8 cellular contexts compared by ENCODE assay signal in the genomic region with DNA sequence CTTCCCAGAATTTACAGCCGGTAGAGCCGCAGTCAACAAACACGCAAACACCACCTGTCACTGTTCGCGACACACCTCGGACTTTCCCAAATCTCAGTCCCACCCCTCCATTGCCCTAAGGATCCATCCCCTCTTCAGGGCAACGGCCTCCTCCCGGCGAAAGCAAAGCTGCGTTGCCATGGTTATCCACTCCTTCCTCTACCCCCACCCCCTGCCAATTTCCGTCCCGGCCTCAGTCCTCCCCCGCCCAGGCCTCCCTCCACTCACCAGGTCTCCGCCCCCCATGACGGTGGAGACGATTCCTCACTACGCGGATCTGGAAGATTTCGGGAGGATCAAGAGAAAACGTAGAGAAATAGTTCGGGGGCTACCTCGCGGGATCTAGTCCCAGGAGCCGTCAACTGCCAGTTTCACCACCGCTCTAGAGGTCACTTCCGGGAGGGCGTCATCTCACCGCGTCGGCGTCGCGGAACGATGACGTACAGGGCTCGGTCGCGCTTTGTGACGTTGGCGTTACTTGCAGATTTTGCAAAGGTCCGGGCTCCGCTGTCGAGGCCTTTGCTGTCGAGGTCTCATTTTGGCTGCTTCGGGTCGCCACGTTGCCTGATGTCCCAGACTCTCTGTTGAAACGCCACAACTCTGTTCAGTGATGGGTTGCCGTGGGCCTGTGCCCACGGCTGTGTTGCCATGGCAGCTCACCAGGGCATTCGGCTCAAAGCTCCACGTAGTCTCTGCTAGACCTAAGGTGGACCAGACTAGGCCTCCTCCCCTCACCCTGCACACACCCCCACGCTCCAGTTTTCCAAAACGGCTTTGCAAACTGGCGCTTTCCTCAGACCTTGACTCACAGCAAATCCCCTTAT. TPM values are rescaled to one million over a fixed set of nuclear protein-coding genes. Genes with fewer than 3 reads are reported as not detected.
DNase-seq lines count a peak whose midpoint lies in the region; ATAC-seq lines count a peak whose summit lies in the region.

Gene CWC25 (minus strand): TSS at position 423 of the 863 bp plus-strand sequence. CDS start 138 bp downstream, at position 285.

- peak within 1 kb of the TSS; percentile 99 for H3K27ac ChIP-seq in CD4-positive, CD25-positive, alpha-beta regulatory T cell (ENCODE audit: insufficient read depth, low read length, poor library complexity, severe bottlenecking)

- H3K27me3 ChIP-seq in CD4-positive, CD25-positive, alpha-beta regulatory T cell (ENCODE audit: control insufficient read depth, insufficient read depth, low read length) = no peaks in the 10 kb centered on the region

- peaks cover 16% of the 10 kb centered on the region for H3K36me3 ChIP-seq in CD4-positive, CD25-positive, alpha-beta regulatory T cell (ENCODE audit: control insufficient read depth, insufficient read depth, low read length)

- H3K9me3 Mint-ChIP-seq in CD4-positive, CD25-positive, alpha-beta regulatory T cell = peaks cover 0 to 3% (median 0%) of the 10 kb centered on the region in 7 donors

- CTCF ChIA-PET in activated CD8-positive, alpha-beta memory T cell treated with anti-CD3 and anti-CD28 coated beads for 36 hours (lab: Charles Lee) = interaction anchor here (1.3 kb wide), 1 partner anchor 29 kb away, joined by 4 read pairs; the partner anchor contains the start of gene RPL23

- peak within 1 kb of the TSS; percentile 93 for H3K4me3 ChIP-seq in CD4-positive, CD25-positive, alpha-beta regulatory T cell (ENCODE audit: low read depth, low read length)

- H3K36me3 Mint-ChIP-seq in CD4-positive, CD25-positive, alpha-beta regulatory T cell = peaks cover 17% of the 10 kb centered on the region

- DNase-seq in CD4-positive, CD25-positive, alpha-beta regulatory T cell = peak; percentile 90 to 99 (median 97)
- DNase-seq in HT1080 (ENCODE audit: low read depth) (peak; percentile 95), NOMO-1 (lab: John Stamatoyannopoulos, UW; ENCODE audit: unreplicated experiment in 2 of 2) (peak; percentile 86 to 94), medulla oblongata (ENCODE audit: extremely low spot score) (peak; percentile 95)
- peak; percentile 95 for DNase-seq in effector CD8-positive, alpha-beta T cell (lab: John Stamatoyannopoulos, UW)
- DNase-seq in stimulated activated CD4-positive, alpha-beta T cell treated with anti-CD3 and anti-CD28 coated beads, TNF-alpha, amount 100 ng/mL, for 48 hours (ENCODE audit: low read depth in 3 of 3) = peak; percentile 79 to 97 (median 93)

- peaks cover 0 to 38% (median 28%) of the 10 kb centered on the region in 4 donors for H3K4me1 Mint-ChIP-seq in CD4-positive, CD25-positive, alpha-beta regulatory T cell

- ATAC-seq in CD4-positive, CD25-positive, alpha-beta regulatory T cell (ENCODE audit: low read depth in 2 of 2) = peak; percentile 82 to 85
- ATAC-seq in GM19467 (IDR thresholded peaks at IDR 0.05; ENCODE audit: unreplicated experiment) = peak; percentile 58

- POLR2A ChIA-PET in activated CD8-positive, alpha-beta memory T cell treated with anti-CD3 and anti-CD28 coated beads for 36 hours (lab: Charles Lee) = interaction anchor here (0.6 to 1.3 kb wide), 3 partner anchors 29 to 94 kb away, joined by 3 to 11 read pairs (median 4); partner anchors contain the start of gene RPL23

- H3K9me3 ChIP-seq in CD4-positive, CD25-positive, alpha-beta regulatory T cell (ENCODE audit: control insufficient read depth in 2 of 2, low read length in 2 of 2) = no peaks in the 10 kb centered on the region

- peaks cover 12% of the 10 kb centered on the region for H3K4me1 ChIP-seq in CD4-positive, CD25-positive, alpha-beta regulatory T cell (ENCODE audit: control insufficient read depth, insufficient read depth, low read length, poor library complexity, severe bottlenecking)

- peaks cover 10% of the 10 kb centered on the region for H3K27me3 Mint-ChIP-seq in CD4-positive, CD25-positive, alpha-beta regulatory T cell

- H3K27ac Mint-ChIP-seq in CD4-positive, CD25-positive, alpha-beta regulatory T cell = peak within 1 kb of the TSS; percentile 98 to 100 (median 100)

- H3K4me3 Mint-ChIP-seq in CD4-positive, CD25-positive, alpha-beta regulatory T cell = peak within 1 kb of the TSS; percentile 95 to 99 (median 98)

RNA-seq across cellular contexts. Expression of gene CWC25, which starts in this region (rescaled TPM):
- 69.5 TPM for total RNA-seq in CD4-positive, CD25-positive, alpha-beta regulatory T cell
- 10 to 100 TPM in 1 of 4 donors, 1 to 10 TPM in 3; 4.4 to 11.2 (median 8.3) TPM for polyA plus RNA-seq in CD4-positive, CD25-positive, alpha-beta regulatory T cell
- 9.6 and 11.0 TPM in 2 replicates for total RNA-seq in HT1080 (2014; rRNA removed; shearing (Covaris generic))
- polyA plus RNA-seq in HT1080 (2015; cell fraction: cytosol; rRNA removed) = 10.7 and 11.3 TPM in 2 replicates
- polyA plus RNA-seq in HT1080 (2015; cell fraction: nucleus; rRNA removed) = 40.2 and 50.2 TPM in 2 replicates
- 10 to 100 TPM; 22.8 to 24.5 TPM for total RNA-seq in activated CD8-positive, alpha-beta memory T cell treated with anti-CD3 and anti-CD28 coated beads for 36 hours

Comparison
In these comparisons a context has a peak if more than half of its experiments do, and no peak if none do; other contexts are left out.
1. Peak in every context shown above with its lines: DNase-seq, ATAC-seq, H3K4me3 ChIP-seq and H3K27ac ChIP-seq.